Comparison of ENCODE assay signal across 16 cellular contexts in genomic region chr11:67365756-67366384, GRCh38. TPM values are rescaled to one million over a fixed set of nuclear protein-coding genes. Genes with fewer than 3 reads are reported as not detected.
DNase-seq lines count a peak whose midpoint lies in the region; ATAC-seq and TF ChIP-seq lines count a peak whose summit lies in the region.
"Had no signal": no experiment of that assay in that cellular context is flagged by ENCODE, and none has a peak within 500 bp of the region (broad histone marks: within the 10 kb centered on the region; RNA-seq: fewer than 3 reads in every experiment).

No MANE protein-coding gene starts in this region.

- BruUV-seq in Calu3 (replicated peaks; lab: Mats Ljungman, UMichigan), result no TSS peak

- no peaks in the 10 kb centered on the region for H3K27me3 Mint-ChIP-seq in CD8-positive, alpha-beta memory T cell
- H3K27me3 Mint-ChIP-seq in activated T-helper 17 cell treated with anti-CD3 and anti-CD28 coated beads, Interleukin-2, amount 50 U/mL, for 72 hours, result no peaks in the 10 kb centered on the region
- H3K27me3 Mint-ChIP-seq in memory B cell (no peaks in the 10 kb centered on the region), Calu3 (ENCODE audit: unreplicated experiment) (no peaks in the 10 kb centered on the region)
- H3K27me3 Mint-ChIP-seq in stimulated activated memory B cell treated with anti-CD40 and anti-IgM and Interleukin-4, amounts not matched to agents 10 μg/mL and 1 μg/mL and 100 μg/mL, for 72 hours, result no peaks in the 10 kb centered on the region

- H3K4me1 ChIP-seq in CD8-positive, alpha-beta memory T cell (ENCODE audit: insufficient read depth, low read length), result peaks cover 45% of the 10 kb centered on the region

- H3K36me3 Mint-ChIP-seq in CD8-positive, alpha-beta memory T cell, result peaks cover 0 to 26% (median 2%) of the 10 kb centered on the region in 3 donors
- H3K36me3 Mint-ChIP-seq in activated T-helper 17 cell treated with anti-CD3 and anti-CD28 coated beads, Interleukin-2, amount 50 U/mL, for 72 hours (ENCODE audit: low read depth), result no peaks in the 10 kb centered on the region
- H3K36me3 Mint-ChIP-seq in memory B cell (peaks cover 23% of the 10 kb centered on the region), Calu3 (ENCODE audit: insufficient read depth, unreplicated experiment) (peaks cover 27% of the 10 kb centered on the region)
- H3K36me3 Mint-ChIP-seq in stimulated activated memory B cell treated with anti-CD40 and anti-IgM and Interleukin-4, amounts not matched to agents 10 μg/mL and 1 μg/mL and 100 μg/mL, for 72 hours, result peaks cover 47% of the 10 kb centered on the region

- H3K27ac ChIP-seq in CD8-positive, alpha-beta memory T cell (ENCODE audit: low read depth, low read length), result no peak overlapping the region

- H3K9me3 ChIP-seq in CD8-positive, alpha-beta memory T cell (ENCODE audit: low read length), result no peaks in the 10 kb centered on the region
- H3K9me3 ChIP-seq: upper lobe of left lung had no signal

- no peaks in the 10 kb centered on the region for H3K27me3 ChIP-seq in CD8-positive, alpha-beta memory T cell (ENCODE audit: insufficient read depth, low read length, poor library complexity, severe bottlenecking)
- H3K27me3 ChIP-seq: upper lobe of left lung had no signal

- CTCF ChIA-PET in CD8-positive, alpha-beta memory T cell (lab: Charles Lee), result interaction anchor here (0.8 to 19.6 kb wide), 5 partner anchors 9 to 35 kb away, joined by 3 to 860 read pairs (median 7); partner anchors contain the start of genes CLCF1, POLD4, PPP1CA and RAD9A
- CTCF ChIA-PET in Calu3 (lab: Charles Lee), result no interaction called here

- DNase-seq in CD8-positive, alpha-beta memory T cell, result no peak
- DNase-seq in memory B cell (ENCODE audit: low spot score in 2 of 2) (no peak), Calu3 (no peak), NCI-H2029 (lab: John Stamatoyannopoulos, UW) (no peak)
- DNase-seq: AML-193; aorta; effector memory CD4-positive, alpha-beta T cell; KG1; kidney; T-helper 2 cell; upper lobe of left lung had no signal

- H3K4me3 ChIP-seq in CD8-positive, alpha-beta memory T cell (ENCODE audit: low read length), result no peak overlapping the region
- H3K4me3 ChIP-seq: GM12878, upper lobe of left lung had no signal

- H3K36me3 ChIP-seq in CD8-positive, alpha-beta memory T cell (ENCODE audit: insufficient read depth, low read length), result no peaks in the 10 kb centered on the region

- peaks cover 67 to 84% (median 73%) of the 10 kb centered on the region in 3 donors for H3K4me1 Mint-ChIP-seq in CD8-positive, alpha-beta memory T cell
- H3K4me1 Mint-ChIP-seq in activated T-helper 17 cell treated with anti-CD3 and anti-CD28 coated beads, Interleukin-2, amount 50 U/mL, for 72 hours, result peaks cover 57% of the 10 kb centered on the region
- H3K4me1 Mint-ChIP-seq in memory B cell (peaks cover 71% of the 10 kb centered on the region), Calu3 (ENCODE audit: low read depth, unreplicated experiment) (peaks cover 30% of the 10 kb centered on the region)
- H3K4me1 Mint-ChIP-seq in stimulated activated memory B cell treated with anti-CD40 and anti-IgM and Interleukin-4, amounts not matched to agents 10 μg/mL and 1 μg/mL and 100 μg/mL, for 72 hours, result peaks cover 89% of the 10 kb centered on the region

- intact Hi-C loops in Calu3 (cut with micrococcal nuclease; ENCODE audit: unreplicated experiment), result no loop called here

- POLR2A ChIA-PET in CD8-positive, alpha-beta memory T cell (lab: Charles Lee), result interaction anchor here (0.5 kb wide), 1 partner anchor 48 kb away, joined by 13 read pairs; no protein-coding TSS in a partner anchor

- no peak for TF ChIP-seq CTCF in Calu3 (IDR thresholded peaks at IDR 0.05; ENCODE audit: unreplicated experiment)

- H3K4me3 Mint-ChIP-seq in CD8-positive, alpha-beta memory T cell, result peak overlapping the region in 3 of 7 donors; percentile 25 to 70 (median 49)
- H3K4me3 Mint-ChIP-seq in activated T-helper 17 cell treated with anti-CD3 and anti-CD28 coated beads, Interleukin-2, amount 50 U/mL, for 72 hours, result no peak overlapping the region
- H3K4me3 Mint-ChIP-seq in memory B cell (no peak overlapping the region), Calu3 (ENCODE audit: low read depth, unreplicated experiment) (no peak overlapping the region)
- peak overlapping the region; percentile 9 for H3K4me3 Mint-ChIP-seq in stimulated activated memory B cell treated with anti-CD40 and anti-IgM and Interleukin-4, amounts not matched to agents 10 μg/mL and 1 μg/mL and 100 μg/mL, for 72 hours

- ATAC-seq in activated T-helper 17 cell treated with anti-CD3 and anti-CD28 coated beads, Interleukin-2, amount 50 U/mL, for 72 hours (replicated peaks), result no peak
- ATAC-seq in memory B cell (ENCODE audit: low read depth) (no peak), HG03442 (IDR thresholded peaks at IDR 0.05; ENCODE audit: unreplicated experiment) (no peak), HG02981 (IDR thresholded peaks at IDR 0.05; ENCODE audit: unreplicated experiment) (no peak)
- ATAC-seq in stimulated activated memory B cell treated with anti-CD40 and anti-IgM and Interleukin-4, amounts not matched to agents 10 μg/mL and 1 μg/mL and 100 μg/mL, for 72 hours, result no peak
- ATAC-seq: GM12878 had no signal

- no peaks in the 10 kb centered on the region for H3K9me3 Mint-ChIP-seq in CD8-positive, alpha-beta memory T cell
- no peaks in the 10 kb centered on the region for H3K9me3 Mint-ChIP-seq in activated T-helper 17 cell treated with anti-CD3 and anti-CD28 coated beads, Interleukin-2, amount 50 U/mL, for 72 hours
- no peaks in the 10 kb centered on the region for H3K9me3 Mint-ChIP-seq in memory B cell
- H3K9me3 Mint-ChIP-seq in stimulated activated memory B cell treated with anti-CD40 and anti-IgM and Interleukin-4, amounts not matched to agents 10 μg/mL and 1 μg/mL and 100 μg/mL, for 72 hours, result no peaks in the 10 kb centered on the region
- H3K9me3 Mint-ChIP-seq in Calu3 (ENCODE audit: low read depth, unreplicated experiment), result no peaks in the 10 kb centered on the region

- peak overlapping the region; percentile 41 to 97 (median 88) for H3K27ac Mint-ChIP-seq in CD8-positive, alpha-beta memory T cell
- H3K27ac Mint-ChIP-seq in activated T-helper 17 cell treated with anti-CD3 and anti-CD28 coated beads, Interleukin-2, amount 50 U/mL, for 72 hours, result peak overlapping the region; percentile 60
- H3K27ac Mint-ChIP-seq in memory B cell (peak overlapping the region; percentile 61), Calu3 (ENCODE audit: unreplicated experiment) (no peak overlapping the region)
- H3K27ac Mint-ChIP-seq in stimulated activated memory B cell treated with anti-CD40 and anti-IgM and Interleukin-4, amounts not matched to agents 10 μg/mL and 1 μg/mL and 100 μg/mL, for 72 hours, result peak overlapping the region; percentile 64

RNA-seq across cellular contexts. Expression of gene CLCF1, which starts 7.5 kb away (rescaled TPM):
- total RNA-seq in CD8-positive, alpha-beta memory T cell, result 1 to 10 TPM; 3.5 to 4.2 TPM
- 4.6 TPM for polyA plus RNA-seq in CD8-positive, alpha-beta memory T cell
- total RNA-seq in activated T-helper 17 cell treated with anti-CD3 and anti-CD28 coated beads, Interleukin-2, amount 50 U/mL, for 72 hours, result 1 to 10 TPM in 1 of 2 donors, under 1 TPM in 1; 0.22 to 1.1 TPM
- total RNA-seq in Calu3 (2022), result 7.1 and 7.5 TPM in 2 replicates

RNA-seq across cellular contexts. Expression of gene POLD4, which starts 12.5 kb away (rescaled TPM):
- 10 to 100 TPM; 32.3 to 37.8 TPM for total RNA-seq in CD8-positive, alpha-beta memory T cell
- 91.2 TPM for polyA plus RNA-seq in CD8-positive, alpha-beta memory T cell
- 10 to 100 TPM; 32.4 to 60.2 TPM for total RNA-seq in activated T-helper 17 cell treated with anti-CD3 and anti-CD28 coated beads, Interleukin-2, amount 50 U/mL, for 72 hours
- 95.1 and 119 TPM in 2 replicates for total RNA-seq in Calu3 (2022)

RNA-seq across cellular contexts. Expression of gene RAD9A, which starts 25.9 kb away (rescaled TPM):
- total RNA-seq in CD8-positive, alpha-beta memory T cell, result 10 to 100 TPM; 36.8 to 38.8 TPM
- polyA plus RNA-seq in CD8-positive, alpha-beta memory T cell, result 9.4 TPM
- total RNA-seq in activated T-helper 17 cell treated with anti-CD3 and anti-CD28 coated beads, Interleukin-2, amount 50 U/mL, for 72 hours, result 10 to 100 TPM; 32.0 to 37.5 TPM
- total RNA-seq in Calu3 (2022), result 26.9 and 38.6 TPM in 2 replicates

RNA-seq across cellular contexts. Expression of gene PPP1CA, which starts 35.8 kb away (rescaled TPM):
- total RNA-seq in CD8-positive, alpha-beta memory T cell, result 100 to 1,000 TPM; 338 to 357 TPM
- 564 TPM for polyA plus RNA-seq in CD8-positive, alpha-beta memory T cell
- total RNA-seq in activated T-helper 17 cell treated with anti-CD3 and anti-CD28 coated beads, Interleukin-2, amount 50 U/mL, for 72 hours, result 100 to 1,000 TPM; 220 to 322 TPM
- 179 and 180 TPM in 2 replicates for total RNA-seq in Calu3 (2022)

RNA-seq across cellular contexts. Expression of gene TBC1D10C, which starts 38.0 kb away (rescaled TPM):
- total RNA-seq in CD8-positive, alpha-beta memory T cell, result 100 to 1,000 TPM; 102 to 105 TPM
- 331 TPM for polyA plus RNA-seq in CD8-positive, alpha-beta memory T cell
- 100 to 1,000 TPM; 155 to 197 TPM for total RNA-seq in activated T-helper 17 cell treated with anti-CD3 and anti-CD28 coated beads, Interleukin-2, amount 50 U/mL, for 72 hours
- not detected in 2 replicates for total RNA-seq in Calu3 (2022)
